Comparison of ENCODE assay signal across 1 cellular context in the genomic region with DNA sequence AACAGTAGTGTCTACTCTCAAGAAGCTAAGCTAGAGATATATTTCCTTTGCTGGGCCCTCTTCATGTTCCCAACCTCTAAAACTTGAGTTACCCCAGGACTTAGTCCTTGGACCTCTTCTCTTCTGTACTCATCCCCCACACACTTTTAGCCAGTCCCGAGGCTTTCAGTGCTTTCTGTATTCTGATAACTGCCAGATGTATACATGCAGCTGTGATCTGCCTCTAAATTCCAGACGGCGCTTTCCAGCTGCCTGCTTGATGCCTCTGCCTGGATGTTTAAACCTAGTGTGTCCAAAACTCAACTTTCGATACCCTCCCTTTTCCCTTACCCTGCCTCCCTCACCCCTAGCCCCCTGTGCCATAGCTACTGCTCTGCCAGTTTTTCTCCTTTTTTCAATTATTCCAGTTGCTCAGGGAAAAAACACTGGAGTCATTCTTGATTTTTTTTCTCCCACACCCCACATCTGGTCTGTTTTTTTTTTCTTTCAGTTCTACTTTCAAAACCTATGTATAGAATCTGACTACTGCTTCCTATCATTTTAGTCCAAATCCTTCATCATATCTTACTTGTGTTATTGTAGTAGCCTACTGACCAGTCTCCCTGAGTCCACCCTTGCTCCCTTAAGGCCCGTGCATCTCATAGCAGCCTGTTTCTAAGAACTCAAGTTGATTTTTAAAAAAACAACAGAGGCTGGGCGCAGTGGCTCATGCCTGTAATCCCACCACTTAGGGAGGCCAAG.
TF ChIP-seq lines count a peak whose summit lies in the region.

No MANE protein-coding gene starts in this region.

TF ChIP-seq in IMR-90, 13 proteins besides CTCF, POLR2A, EP300 and RAD21 (continued from another document):
- TF ChIP-seq, protein P1, sequence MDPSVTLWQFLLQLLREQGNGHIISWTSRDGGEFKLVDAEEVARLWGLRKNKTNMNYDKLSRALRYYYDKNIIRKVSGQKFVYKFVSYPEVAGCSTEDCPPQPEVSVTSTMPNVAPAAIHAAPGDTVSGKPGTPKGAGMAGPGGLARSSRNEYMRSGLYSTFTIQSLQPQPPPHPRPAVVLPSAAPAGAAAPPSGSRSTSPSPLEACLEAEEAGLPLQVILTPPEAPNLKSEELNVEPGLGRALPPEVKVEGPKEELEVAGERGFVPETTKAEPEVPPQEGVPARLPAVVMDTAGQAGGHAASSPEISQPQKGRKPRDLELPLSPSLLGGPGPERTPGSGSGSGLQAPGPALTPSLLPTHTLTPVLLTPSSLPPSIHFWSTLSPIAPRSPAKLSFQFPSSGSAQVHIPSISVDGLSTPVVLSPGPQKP (IDR thresholded peaks at IDR 0.05; ENCODE audit: borderline replicate concordance, low read depth, low read length), result no peak
- TF ChIP-seq RFX5 (IDR thresholded peaks at IDR 0.05; ENCODE audit: low read depth, low read length), result no peak
- no peak for TF ChIP-seq MAFK (IDR thresholded peaks at IDR 0.05; ENCODE audit: low read depth, low read length)
- TF ChIP-seq, protein P2, sequence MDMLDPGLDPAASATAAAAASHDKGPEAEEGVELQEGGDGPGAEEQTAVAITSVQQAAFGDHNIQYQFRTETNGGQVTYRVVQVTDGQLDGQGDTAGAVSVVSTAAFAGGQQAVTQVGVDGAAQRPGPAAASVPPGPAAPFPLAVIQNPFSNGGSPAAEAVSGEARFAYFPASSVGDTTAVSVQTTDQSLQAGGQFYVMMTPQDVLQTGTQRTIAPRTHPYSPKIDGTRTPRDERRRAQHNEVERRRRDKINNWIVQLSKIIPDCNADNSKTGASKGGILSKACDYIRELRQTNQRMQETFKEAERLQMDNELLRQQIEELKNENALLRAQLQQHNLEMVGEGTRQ (IDR thresholded peaks at IDR 0.05; ENCODE audit: low read depth, low read length), result no peak
